ENCODE assay signal across 22 cellular contexts in the genomic region with DNA sequence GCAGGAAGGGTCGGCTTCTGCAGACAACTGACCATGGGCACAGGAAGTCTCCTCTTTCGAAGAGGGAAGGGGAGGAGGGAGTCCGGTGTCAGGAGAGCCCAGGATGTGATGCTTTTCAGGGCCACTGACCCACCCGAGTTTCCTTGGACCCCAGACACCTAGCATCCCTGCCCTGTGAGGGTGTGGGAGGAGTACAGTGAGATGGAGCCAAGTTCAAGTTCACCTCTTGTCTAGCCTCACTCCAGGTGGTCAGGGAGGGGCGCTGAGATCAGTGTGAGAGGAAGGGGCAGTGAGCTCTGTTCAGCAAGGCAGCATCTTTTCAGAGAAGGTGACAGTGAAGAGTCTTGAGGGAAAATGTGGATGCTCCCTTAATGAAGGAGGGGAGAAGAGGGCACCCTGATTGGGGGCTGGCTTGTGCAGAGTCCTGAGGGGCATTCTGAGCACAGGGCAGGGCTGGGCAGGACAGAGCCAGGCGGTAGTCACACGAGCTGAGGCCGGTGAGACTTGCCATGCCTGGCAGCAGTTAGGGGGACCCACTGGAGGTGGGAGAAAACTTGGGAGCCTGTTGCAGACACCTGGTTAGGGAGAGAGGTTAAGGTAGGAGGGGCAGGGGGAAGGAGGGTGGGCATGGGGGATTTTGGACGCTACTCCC.
"Had no signal": no experiment of that assay in that cellular context is flagged by ENCODE, and none has a peak within 500 bp of the region (broad histone marks: within the 10 kb centered on the region; RNA-seq: fewer than 3 reads in every experiment).

No MANE protein-coding gene starts in this region.

- H3K4me2 ChIP-seq: neural progenitor cell had no signal

- H3K4me1 Mint-ChIP-seq: natural killer cell; neural progenitor cell; stimulated activated effector memory CD8-positive, alpha-beta T cell treated with anti-CD3 and anti-CD28 coated beads, Interleukin-12 subunit alpha, Interleukin-12 subunit beta, amount 100 ng/mL, for 72 hours had no signal

- H3K4me3 Mint-ChIP-seq: natural killer cell; neural progenitor cell; stimulated activated effector memory CD8-positive, alpha-beta T cell treated with anti-CD3 and anti-CD28 coated beads, Interleukin-12 subunit alpha, Interleukin-12 subunit beta, amount 100 ng/mL, for 72 hours; type B pancreatic cell had no signal

- H3K9me3 ChIP-seq: right lobe of liver, thyroid gland, uterus had no signal

- H3K27me3 Mint-ChIP-seq: type B pancreatic cell had no signal

- H3K9me3 Mint-ChIP-seq: type B pancreatic cell had no signal

- H3K4me3 ChIP-seq: neural progenitor cell, psoas muscle, right lobe of liver, suprapubic skin, thyroid gland, uterus had no signal

- H3K36me3 ChIP-seq: neural progenitor cell, right lobe of liver, suprapubic skin, thyroid gland, uterus had no signal

- H3K27ac Mint-ChIP-seq: natural killer cell; neural progenitor cell; stimulated activated effector memory CD8-positive, alpha-beta T cell treated with anti-CD3 and anti-CD28 coated beads, Interleukin-12 subunit alpha, Interleukin-12 subunit beta, amount 100 ng/mL, for 72 hours; type B pancreatic cell had no signal

- ATAC-seq: left lobe of liver; natural killer cell; psoas muscle; right lobe of liver; stimulated activated effector memory CD8-positive, alpha-beta T cell treated with anti-CD3 and anti-CD28 coated beads, Interleukin-12 subunit alpha, Interleukin-12 subunit beta, amount 100 ng/mL, for 72 hours; stimulated activated naive CD8-positive, alpha-beta T cell treated with anti-CD3 and anti-CD28 coated beads, Interleukin-15, Interleukin-2, amounts not matched to agents 100 U/mL and 50 U/mL, for 24 hours had no signal

- H3K4me1 ChIP-seq: neural progenitor cell, parathyroid adenoma, psoas muscle, right lobe of liver, suprapubic skin, thyroid gland, uterus had no signal

- H3K9ac ChIP-seq: neural progenitor cell, parathyroid adenoma had no signal

- H3K36me3 Mint-ChIP-seq: natural killer cell; stimulated activated effector memory CD8-positive, alpha-beta T cell treated with anti-CD3 and anti-CD28 coated beads, Interleukin-12 subunit alpha, Interleukin-12 subunit beta, amount 100 ng/mL, for 72 hours; type B pancreatic cell had no signal

- H2AFZ ChIP-seq: neural progenitor cell, parathyroid adenoma had no signal

- DNase-seq: effector memory CD4-positive, alpha-beta T cell; foreskin melanocyte; head of caudate nucleus; hippocampal formation; mammary epithelial cell; natural killer cell; occipital lobe; psoas muscle; retina; stimulated activated CD4-positive, alpha-beta T cell treated with anti-CD3 and anti-CD28 coated beads, Interleukin-4, amount 100 ng/mL, for 1 hour; stimulated activated CD8-positive, alpha-beta memory T cell treated with anti-CD3 and anti-CD28 coated beads, Interleukin-4, amount 100 ng/mL, for 48 hours; stimulated activated naive CD8-positive, alpha-beta T cell treated with anti-CD3 and anti-CD28 coated beads, Interleukin-15, Interleukin-2, amounts not matched to agents 100 U/mL and 50 U/mL, for 24 hours; thyroid gland; uterus had no signal

- H3K27ac ChIP-seq: epithelial cell of prostate, neural progenitor cell, parathyroid adenoma, psoas muscle, right lobe of liver, suprapubic skin, thyroid gland, uterus had no signal

- H3K27me3 ChIP-seq: neural progenitor cell, right lobe of liver, suprapubic skin, thyroid gland, uterus had no signal
